1 cellular context compared by ENCODE assay signal in the genomic region with DNA sequence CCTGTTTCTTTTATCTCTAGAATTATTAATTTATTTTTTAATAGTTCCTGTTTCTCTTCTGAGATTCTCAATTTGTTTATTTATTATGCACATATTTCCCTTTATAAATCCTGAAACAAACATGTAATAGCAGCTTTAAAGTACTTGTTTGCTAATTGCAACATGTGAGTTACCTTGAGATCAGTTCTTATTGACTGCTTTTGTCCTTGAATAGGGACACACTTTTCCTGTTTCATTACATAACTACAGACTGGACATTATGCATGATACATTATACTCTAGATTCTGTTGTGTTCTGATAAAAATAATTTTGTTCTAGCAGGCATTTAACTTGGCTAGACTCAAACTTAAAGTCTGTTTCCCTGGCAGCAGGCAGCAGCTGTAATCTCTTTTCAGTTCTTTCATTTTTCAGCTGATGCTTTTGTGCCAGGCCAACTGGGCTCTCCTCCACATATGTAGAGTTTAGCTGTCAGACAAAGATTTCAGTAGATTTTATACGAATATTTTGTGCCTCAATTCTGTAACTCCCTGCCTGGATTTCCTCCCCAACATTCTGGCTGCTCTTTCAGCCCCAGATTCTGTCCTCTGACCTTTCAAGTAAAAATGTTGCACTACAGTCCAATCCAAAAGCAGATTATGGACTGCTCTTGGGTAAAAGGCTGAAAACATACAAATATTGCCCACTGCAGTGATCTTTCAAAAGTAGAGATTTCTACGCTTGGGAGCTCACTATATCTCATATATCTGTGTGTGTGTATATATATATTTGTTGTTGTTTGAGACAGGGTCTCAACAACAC.
TF ChIP-seq lines count a peak whose summit lies in the region.

No MANE protein-coding gene starts in this region.

TF ChIP-seq in HepG2, 621 proteins besides CTCF, POLR2A, EP300 and RAD21 (continued from another document and continues in another):
- TF ChIP-seq REST (IDR thresholded peaks at IDR 0.05; ENCODE audit: borderline replicate concordance in 1 of 2, low read depth in 1 of 2, low read length in 2 of 2), result no peak
- no peak for TF ChIP-seq ZNF282 (IDR thresholded peaks at IDR 0.05; ENCODE audit: partially characterized antibody)
- no peak for TF ChIP-seq CBFB (CRISPR knock-in tag; IDR thresholded peaks at IDR 0.05)
- 0 out of 2 replicates have a peak, but pooled peaks have one; percentile 15 for TF ChIP-seq HNF1A (IDR thresholded peaks at IDR 0.05; ENCODE audit: low read depth)
- no peak for TF ChIP-seq HNF1A (CRISPR knock-in tag; IDR thresholded peaks at IDR 0.05; ENCODE audit: borderline replicate concordance)
- no peak for TF ChIP-seq ZBTB14 (CRISPR knock-in tag; IDR thresholded peaks at IDR 0.05)
- TF ChIP-seq, protein P1, sequence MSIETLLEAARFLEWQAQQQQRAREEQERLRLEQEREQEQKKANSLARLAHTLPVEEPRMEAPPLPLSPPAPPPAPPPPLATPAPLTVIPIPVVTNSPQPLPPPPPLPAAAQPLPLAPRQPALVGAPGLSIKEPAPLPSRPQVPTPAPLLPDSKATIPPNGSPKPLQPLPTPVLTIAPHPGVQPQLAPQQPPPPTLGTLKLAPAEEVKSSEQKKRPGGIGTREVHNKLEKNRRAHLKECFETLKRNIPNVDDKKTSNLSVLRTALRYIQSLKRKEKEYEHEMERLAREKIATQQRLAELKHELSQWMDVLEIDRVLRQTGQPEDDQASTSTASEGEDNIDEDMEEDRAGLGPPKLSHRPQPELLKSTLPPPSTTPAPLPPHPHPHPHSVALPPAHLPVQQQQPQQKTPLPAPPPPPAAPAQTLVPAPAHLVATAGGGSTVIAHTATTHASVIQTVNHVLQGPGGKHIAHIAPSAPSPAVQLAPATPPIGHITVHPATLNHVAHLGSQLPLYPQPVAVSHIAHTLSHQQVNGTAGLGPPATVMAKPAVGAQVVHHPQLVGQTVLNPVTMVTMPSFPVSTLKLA (IDR thresholded peaks at IDR 0.05), result no peak
- peak; percentile 82 for TF ChIP-seq RCOR2 (CRISPR knock-in tag; IDR thresholded peaks at IDR 0.05)
- no peak for TF ChIP-seq CBX1 (IDR thresholded peaks at IDR 0.05; ENCODE audit: low read depth)
- TF ChIP-seq PLRG1 (conservative IDR thresholded peaks at IDR 0.05), result no peak
- no peak for TF ChIP-seq ZSCAN30 (CRISPR knock-in tag; IDR thresholded peaks at IDR 0.05)
- TF ChIP-seq RFX1 (IDR thresholded peaks at IDR 0.05), result no peak
- no peak for TF ChIP-seq ZNF446 (CRISPR knock-in tag; IDR thresholded peaks at IDR 0.05)
- TF ChIP-seq SOX5 (CRISPR knock-in tag; IDR thresholded peaks at IDR 0.05; ENCODE audit: borderline replicate concordance), result peak; percentile 86
- TF ChIP-seq CHD2 (IDR thresholded peaks at IDR 0.05; ENCODE audit: low read depth, low read length), result no peak
- TF ChIP-seq HOXA5 (CRISPR knock-in tag; IDR thresholded peaks at IDR 0.05), result no peak
- TF ChIP-seq PHF21A (CRISPR knock-in tag; IDR thresholded peaks at IDR 0.05), result no peak
- TF ChIP-seq, protein P2, sequence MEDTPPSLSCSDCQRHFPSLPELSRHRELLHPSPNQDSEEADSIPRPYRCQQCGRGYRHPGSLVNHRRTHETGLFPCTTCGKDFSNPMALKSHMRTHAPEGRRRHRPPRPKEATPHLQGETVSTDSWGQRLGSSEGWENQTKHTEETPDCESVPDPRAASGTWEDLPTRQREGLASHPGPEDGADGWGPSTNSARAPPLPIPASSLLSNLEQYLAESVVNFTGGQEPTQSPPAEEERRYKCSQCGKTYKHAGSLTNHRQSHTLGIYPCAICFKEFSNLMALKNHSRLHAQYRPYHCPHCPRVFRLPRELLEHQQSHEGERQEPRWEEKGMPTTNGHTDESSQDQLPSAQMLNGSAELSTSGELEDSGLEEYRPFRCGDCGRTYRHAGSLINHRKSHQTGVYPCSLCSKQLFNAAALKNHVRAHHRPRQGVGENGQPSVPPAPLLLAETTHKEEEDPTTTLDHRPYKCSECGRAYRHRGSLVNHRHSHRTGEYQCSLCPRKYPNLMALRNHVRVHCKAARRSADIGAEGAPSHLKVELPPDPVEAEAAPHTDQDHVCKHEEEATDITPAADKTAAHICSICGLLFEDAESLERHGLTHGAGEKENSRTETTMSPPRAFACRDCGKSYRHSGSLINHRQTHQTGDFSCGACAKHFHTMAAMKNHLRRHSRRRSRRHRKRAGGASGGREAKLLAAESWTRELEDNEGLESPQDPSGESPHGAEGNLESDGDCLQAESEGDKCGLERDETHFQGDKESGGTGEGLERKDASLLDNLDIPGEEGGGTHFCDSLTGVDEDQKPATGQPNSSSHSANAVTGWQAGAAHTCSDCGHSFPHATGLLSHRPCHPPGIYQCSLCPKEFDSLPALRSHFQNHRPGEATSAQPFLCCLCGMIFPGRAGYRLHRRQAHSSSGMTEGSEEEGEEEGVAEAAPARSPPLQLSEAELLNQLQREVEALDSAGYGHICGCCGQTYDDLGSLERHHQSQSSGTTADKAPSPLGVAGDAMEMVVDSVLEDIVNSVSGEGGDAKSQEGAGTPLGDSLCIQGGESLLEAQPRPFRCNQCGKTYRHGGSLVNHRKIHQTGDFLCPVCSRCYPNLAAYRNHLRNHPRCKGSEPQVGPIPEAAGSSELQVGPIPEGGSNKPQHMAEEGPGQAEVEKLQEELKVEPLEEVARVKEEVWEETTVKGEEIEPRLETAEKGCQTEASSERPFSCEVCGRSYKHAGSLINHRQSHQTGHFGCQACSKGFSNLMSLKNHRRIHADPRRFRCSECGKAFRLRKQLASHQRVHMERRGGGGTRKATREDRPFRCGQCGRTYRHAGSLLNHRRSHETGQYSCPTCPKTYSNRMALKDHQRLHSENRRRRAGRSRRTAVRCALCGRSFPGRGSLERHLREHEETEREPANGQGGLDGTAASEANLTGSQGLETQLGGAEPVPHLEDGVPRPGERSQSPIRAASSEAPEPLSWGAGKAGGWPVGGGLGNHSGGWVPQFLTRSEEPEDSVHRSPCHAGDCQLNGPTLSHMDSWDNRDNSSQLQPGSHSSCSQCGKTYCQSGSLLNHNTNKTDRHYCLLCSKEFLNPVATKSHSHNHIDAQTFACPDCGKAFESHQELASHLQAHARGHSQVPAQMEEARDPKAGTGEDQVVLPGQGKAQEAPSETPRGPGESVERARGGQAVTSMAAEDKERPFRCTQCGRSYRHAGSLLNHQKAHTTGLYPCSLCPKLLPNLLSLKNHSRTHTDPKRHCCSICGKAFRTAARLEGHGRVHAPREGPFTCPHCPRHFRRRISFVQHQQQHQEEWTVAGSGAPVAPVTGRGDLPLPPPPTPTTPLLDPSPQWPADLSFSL (CRISPR knock-in tag; IDR thresholded peaks at IDR 0.05), result no peak
- TF ChIP-seq, protein P3, sequence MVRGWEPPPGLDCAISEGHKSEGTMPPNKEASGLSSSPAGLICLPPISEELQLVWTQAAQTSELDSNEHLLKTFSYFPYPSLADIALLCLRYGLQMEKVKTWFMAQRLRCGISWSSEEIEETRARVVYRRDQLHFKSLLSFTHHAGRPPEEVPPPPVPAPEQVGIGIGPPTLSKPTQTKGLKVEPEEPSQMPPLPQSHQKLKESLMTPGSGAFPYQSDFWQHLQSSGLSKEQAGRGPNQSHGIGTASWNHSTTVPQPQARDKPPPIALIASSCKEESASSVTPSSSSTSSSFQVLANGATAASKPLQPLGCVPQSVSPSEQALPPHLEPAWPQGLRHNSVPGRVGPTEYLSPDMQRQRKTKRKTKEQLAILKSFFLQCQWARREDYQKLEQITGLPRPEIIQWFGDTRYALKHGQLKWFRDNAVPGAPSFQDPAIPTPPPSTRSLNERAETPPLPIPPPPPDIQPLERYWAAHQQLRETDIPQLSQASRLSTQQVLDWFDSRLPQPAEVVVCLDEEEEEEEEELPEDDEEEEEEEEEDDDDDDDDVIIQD (CRISPR knock-in tag; IDR thresholded peaks at IDR 0.05; ENCODE audit: low read depth), result peak; percentile 68; the same call in 1 of the 2 replicates
- TF ChIP-seq ZNF672 (CRISPR knock-in tag; IDR thresholded peaks at IDR 0.05), result no peak
- TF ChIP-seq PATZ1 (CRISPR knock-in tag; IDR thresholded peaks at IDR 0.05), result no peak
- no peak for TF ChIP-seq RBM22 (optimal IDR thresholded peaks at IDR 0.05; ENCODE audit: low read length)
- TF ChIP-seq SRSF9 (IDR thresholded peaks at IDR 0.05; ENCODE audit: borderline replicate concordance, insufficient read depth, low read depth, low read length, poor library complexity, severe bottlenecking), result no peak
- TF ChIP-seq NR1H2 (CRISPR knock-in tag; IDR thresholded peaks at IDR 0.05; ENCODE audit: borderline replicate concordance, low read depth), result no peak
- TF ChIP-seq YEATS2 (CRISPR knock-in tag; IDR thresholded peaks at IDR 0.05; ENCODE audit: borderline replicate concordance), result peak; percentile 32; the same call in 1 of the 2 replicates
- TF ChIP-seq, protein P4, sequence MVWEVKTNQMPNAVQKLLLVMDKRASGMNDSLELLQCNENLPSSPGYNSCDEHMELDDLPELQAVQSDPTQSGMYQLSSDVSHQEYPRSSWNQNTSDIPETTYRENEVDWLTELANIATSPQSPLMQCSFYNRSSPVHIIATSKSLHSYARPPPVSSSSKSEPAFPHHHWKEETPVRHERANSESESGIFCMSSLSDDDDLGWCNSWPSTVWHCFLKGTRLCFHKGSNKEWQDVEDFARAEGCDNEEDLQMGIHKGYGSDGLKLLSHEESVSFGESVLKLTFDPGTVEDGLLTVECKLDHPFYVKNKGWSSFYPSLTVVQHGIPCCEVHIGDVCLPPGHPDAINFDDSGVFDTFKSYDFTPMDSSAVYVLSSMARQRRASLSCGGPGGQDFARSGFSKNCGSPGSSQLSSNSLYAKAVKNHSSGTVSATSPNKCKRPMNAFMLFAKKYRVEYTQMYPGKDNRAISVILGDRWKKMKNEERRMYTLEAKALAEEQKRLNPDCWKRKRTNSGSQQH (CRISPR knock-in tag; IDR thresholded peaks at IDR 0.05; ENCODE audit: low read depth), result no peak
